13 cellular contexts compared by ENCODE assay signal in genomic region chr1:24100945-24101737, GRCh38. TPM values are rescaled to one million over a fixed set of nuclear protein-coding genes. Genes with fewer than 3 reads are reported as not detected.
"Had no signal": no experiment of that assay in that cellular context is flagged by ENCODE, and none has a peak within 500 bp of the region (broad histone marks: within the 10 kb centered on the region; RNA-seq: fewer than 3 reads in every experiment).

No MANE protein-coding gene starts in this region.

- DNase-seq: activated CD4-positive, alpha-beta memory T cell treated with anti-CD3 and anti-CD28 coated beads, Interleukin-2, amount 10 ng/mL, durations not matched to agents 7 days and 5 days; activated CD4-positive, alpha-beta T cell treated with anti-CD3 and anti-CD28 coated beads for 36 hours; activated CD8-positive, alpha-beta memory T cell treated with anti-CD3 and anti-CD28 coated beads, Interleukin-2, amount 50 U/mL, for 48 hours; activated naive CD8-positive, alpha-beta T cell treated with anti-CD3 and anti-CD28 coated beads, Interleukin-2, amount 10 ng/mL, durations not matched to agents 7 days and 5 days; anterior cingulate cortex; spleen; stimulated activated naive CD4-positive, alpha-beta T cell; T-helper 1 cell had no signal

- H3K27ac ChIP-seq: spleen, VCaP had no signal

- H3K36me3 ChIP-seq: breast epithelium, spleen had no signal

- ATAC-seq: activated CD4-positive, alpha-beta T cell treated with anti-CD3 and anti-CD28 coated beads for 36 hours; esophagus mucosa had no signal

- H3K4me1 ChIP-seq: breast epithelium, spleen had no signal

- H3K9me3 ChIP-seq: breast epithelium, spleen had no signal

- H3K4me3 ChIP-seq: breast epithelium, spleen had no signal

- H3K27me3 ChIP-seq: breast epithelium, spleen had no signal

RNA-seq across cellular contexts. Expression of gene MYOM3, which starts 10.8 kb away (rescaled TPM):
- total RNA-seq: activated CD4-positive, alpha-beta memory T cell treated with anti-CD3 and anti-CD28 coated beads, Interleukin-2, amount 10 ng/mL, durations not matched to agents 7 days and 5 days; activated CD4-positive, alpha-beta T cell treated with anti-CD3 and anti-CD28 coated beads for 36 hours; activated naive CD8-positive, alpha-beta T cell treated with anti-CD3 and anti-CD28 coated beads, Interleukin-2, amount 10 ng/mL, durations not matched to agents 7 days and 5 days; spleen had no signal

RNA-seq across cellular contexts. Expression of gene IL22RA1, which starts 41.8 kb away (rescaled TPM):
- total RNA-seq: activated CD4-positive, alpha-beta memory T cell treated with anti-CD3 and anti-CD28 coated beads, Interleukin-2, amount 10 ng/mL, durations not matched to agents 7 days and 5 days; activated CD4-positive, alpha-beta T cell treated with anti-CD3 and anti-CD28 coated beads for 36 hours; mesenteric fat pad; spleen; temporal lobe had no signal
- polyA plus RNA-seq: spleen had no signal
